ENCODE assay signal across 9 cellular contexts in the genomic region with DNA sequence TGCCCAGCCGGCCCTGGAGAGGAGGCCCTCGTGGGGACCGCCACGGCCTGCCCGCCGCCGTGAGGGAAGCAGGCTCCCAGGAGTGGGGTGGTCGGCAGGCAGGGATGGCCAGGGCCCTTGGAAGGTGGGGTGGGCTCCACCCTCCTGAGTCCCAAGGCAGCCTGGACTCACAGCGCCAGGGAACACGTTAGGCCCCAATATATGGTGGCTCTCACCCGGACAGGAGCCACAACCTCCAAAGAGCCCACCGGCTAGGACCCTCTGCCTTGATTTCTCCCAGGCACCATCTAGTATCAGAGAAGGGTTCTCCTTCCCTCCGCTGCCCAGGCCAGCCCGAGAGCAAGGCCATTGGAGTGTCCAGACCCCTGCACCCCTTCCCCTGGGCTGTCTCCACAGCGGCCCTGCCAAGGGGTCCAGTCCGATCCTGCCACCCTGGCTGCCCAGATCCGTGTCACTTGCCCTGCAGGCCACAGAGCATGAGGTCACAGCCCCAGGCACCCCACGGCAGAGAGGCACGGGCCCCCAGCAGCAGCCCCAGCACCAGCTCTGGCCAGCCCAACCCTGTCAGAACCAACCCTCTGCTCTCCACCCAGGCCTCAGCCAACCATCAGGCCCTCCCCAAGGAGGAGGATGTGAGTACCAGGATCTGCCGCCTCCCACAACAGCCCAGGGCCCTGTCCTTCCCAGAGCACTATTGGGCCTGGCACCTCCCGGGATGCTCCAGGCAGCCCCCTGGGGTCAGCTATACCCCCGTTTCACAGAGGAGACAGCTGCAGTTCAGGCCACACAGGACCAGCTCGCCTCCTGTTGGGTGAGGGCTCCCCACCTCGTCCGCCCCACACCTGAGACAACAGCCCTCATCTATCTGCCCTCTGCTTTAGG. TPM values are rescaled to one million over a fixed set of nuclear protein-coding genes. Genes with fewer than 3 reads are reported as not detected.
DNase-seq lines count a peak whose midpoint lies in the region; ATAC-seq and TF ChIP-seq lines count a peak whose summit lies in the region.
"Had no signal": no experiment of that assay in that cellular context is flagged by ENCODE, and none has a peak within 500 bp of the region (broad histone marks: within the 10 kb centered on the region; RNA-seq: fewer than 3 reads in every experiment).

No MANE protein-coding gene starts in this region.

- no peaks in the 10 kb centered on the region for H3K4me1 ChIP-seq in BE2C

- no peak for DNase-seq in BE2C
- no peak for DNase-seq in HL-60 (ENCODE audit: low read depth in 1 of 2, low spot score in 1 of 2)
- DNase-seq in choroid plexus epithelial cell (ENCODE audit: low read depth) = no peak
- peak; percentile 12 for DNase-seq in naive B cell
- no peak for DNase-seq in DMS153 (lab: John Stamatoyannopoulos, UW)
- DNase-seq in ureter (ENCODE audit: low spot score) = no peak
- DNase-seq in amniotic stem cell (lab: John Stamatoyannopoulos, UW) = no peak
- no peak for DNase-seq in NCI-H1436 (lab: John Stamatoyannopoulos, UW)

- H3K27ac ChIP-seq in HL-60 (replicated peaks) = no peak overlapping the region

- TF ChIP-seq CTCF in BE2C (IDR thresholded peaks at IDR 0.05; ENCODE audit: low read depth, low read length) = no peak
- TF ChIP-seq CTCF in HL-60 (IDR thresholded peaks at IDR 0.05; ENCODE audit: insufficient read depth, low read length) = no peak
- TF ChIP-seq CTCF in choroid plexus epithelial cell (conservative IDR thresholded peaks at IDR 0.05; ENCODE audit: low read depth, low read length) = no peak

- H3K4me3 ChIP-seq in BE2C (ENCODE audit: low read depth, low read length) = peak overlapping the region; percentile 48
- H3K4me3 ChIP-seq in HL-60 (replicated peaks; ENCODE audit: insufficient read depth, low read length) = peak overlapping the region; percentile 39
- peak overlapping the region; percentile 66 for H3K4me3 ChIP-seq in choroid plexus epithelial cell (ENCODE audit: low read depth, low read length)

- no peak for ATAC-seq in naive B cell (ENCODE audit: low read depth in 2 of 2)

- H3K4me1 Mint-ChIP-seq in naive B cell = peaks cover 17 to 25% (median 17%) of the 10 kb centered on the region in 3 donors

- H3K9me3 Mint-ChIP-seq in naive B cell = no peaks in the 10 kb centered on the region

- no peaks in the 10 kb centered on the region for H3K9me3 ChIP-seq in BE2C
- H3K9me3 ChIP-seq: adrenal gland had no signal

- H3K36me3 ChIP-seq in BE2C = peaks cover 6% of the 10 kb centered on the region
- H3K36me3 ChIP-seq: adrenal gland had no signal

- peaks cover 0 to 5% of the 10 kb centered on the region in 2 donors for H3K36me3 Mint-ChIP-seq in naive B cell

- peak overlapping the region in 3 of 6 donors; percentile 47 to 80 (median 55) for H3K27ac Mint-ChIP-seq in naive B cell

- no peaks in the 10 kb centered on the region for H3K27me3 ChIP-seq in BE2C
- H3K27me3 ChIP-seq in HL-60 (ENCODE audit: insufficient read depth, poor library complexity, severe bottlenecking) = no peaks in the 10 kb centered on the region
- H3K27me3 ChIP-seq: adrenal gland had no signal

- peak overlapping the region in 6 of 8 donors; percentile 12 to 76 (median 62) for H3K4me3 Mint-ChIP-seq in naive B cell

- no peaks in the 10 kb centered on the region for H3K27me3 Mint-ChIP-seq in naive B cell

RNA-seq across cellular contexts. Expression of a gene that starts 1.1 kb away (rescaled TPM):
- 24.6 TPM for polyA plus RNA-seq in BE2C (2012; ENCODE audit: insufficient read depth, insufficient read length, low read depth)
- polyA plus RNA-seq in naive B cell (ENCODE audit: low read depth in 6 of 6) = 1 to 10 TPM in 5 of 6 donors, under 1 TPM in 1; 0.93 to 2.7 (median 1.9) TPM
- 20.1 TPM for total RNA-seq in ureter

RNA-seq across cellular contexts. Expression of a gene that starts 16.7 kb away (rescaled TPM):
- polyA plus RNA-seq in BE2C (2012; ENCODE audit: insufficient read depth, insufficient read length, low read depth) = 231 TPM
- 10 to 100 TPM; 60.1 to 76.8 (median 65.7) TPM for polyA plus RNA-seq in naive B cell (ENCODE audit: low read depth in 6 of 6)
- total RNA-seq in ureter = 56.6 TPM

RNA-seq across cellular contexts. Expression of a gene that starts 28.1 kb away (rescaled TPM):
- polyA plus RNA-seq in BE2C (2012; ENCODE audit: insufficient read depth, insufficient read length, low read depth) = 137 TPM
- 10 to 100 TPM in 5 of 6 donors, 1 to 10 TPM in 1; 7.1 to 24.3 (median 17.2) TPM for polyA plus RNA-seq in naive B cell (ENCODE audit: low read depth in 6 of 6)
- 37.6 TPM for total RNA-seq in ureter

RNA-seq across cellular contexts. Expression of a gene that starts 43.4 kb away (rescaled TPM):
- 507 TPM for polyA plus RNA-seq in BE2C (2012; ENCODE audit: insufficient read depth, insufficient read length, low read depth)
- polyA plus RNA-seq in naive B cell (ENCODE audit: low read depth in 6 of 6) = 100 to 1,000 TPM in 1 of 6 donors, 10 to 100 TPM in 5; 56.9 to 104 (median 65.1) TPM
- 121 TPM for total RNA-seq in ureter

RNA-seq across cellular contexts. Expression of a gene that starts 48.0 kb away (rescaled TPM):
- 11.6 TPM for polyA plus RNA-seq in BE2C (2012; ENCODE audit: insufficient read depth, insufficient read length, low read depth)
- polyA plus RNA-seq in naive B cell (ENCODE audit: low read depth in 6 of 6) = 1 to 10 TPM; 3.8 to 9.4 (median 5.2) TPM
- total RNA-seq in ureter = 17.5 TPM
